ENCODE assay signal across 18 cellular contexts in the genomic region with DNA sequence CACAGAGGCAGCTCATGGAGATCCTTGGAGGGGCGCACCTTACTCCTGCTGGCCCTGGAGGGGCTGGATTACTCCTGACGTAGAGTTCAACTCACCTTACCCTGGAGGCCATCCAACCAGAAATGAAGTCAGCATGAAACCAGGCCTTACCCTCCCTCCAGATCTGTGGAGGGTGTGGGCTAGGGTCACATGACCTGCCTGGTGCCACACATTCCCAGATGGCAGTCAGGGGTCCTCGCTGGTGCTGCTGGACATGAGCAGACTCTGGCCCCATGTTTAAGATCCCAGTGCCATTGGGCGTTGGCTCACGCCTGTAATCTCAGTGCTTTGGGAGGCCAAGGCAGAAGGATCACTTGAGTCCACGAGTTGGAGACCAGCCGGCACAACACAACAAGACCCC.
"Had no signal": no experiment of that assay in that cellular context is flagged by ENCODE, and none has a peak within 500 bp of the region (broad histone marks: within the 10 kb centered on the region; RNA-seq: fewer than 3 reads in every experiment).

No MANE protein-coding gene starts in this region.

- H3K9me3 Mint-ChIP-seq: activated naive CD8-positive, alpha-beta T cell treated with anti-CD3 and anti-CD28 coated beads for 36 hours; natural killer cell treated with Interleukin-12 subunit alpha and Interleukin-12 subunit beta and Interleukin-15 and Interleukin-18, amount 100 ng/mL, for 72 hours had no signal

- ATAC-seq: activated CD4-positive, alpha-beta T cell treated with anti-CD3 and anti-CD28 coated beads for 36 hours; lower lobe of right lung; natural killer cell treated with Interleukin-12 subunit alpha and Interleukin-12 subunit beta and Interleukin-15 and Interleukin-18, amount 100 ng/mL, for 72 hours; stimulated activated naive CD8-positive, alpha-beta T cell treated with anti-CD3 and anti-CD28 coated beads, Interleukin-15, Interleukin-2, amounts not matched to agents 100 U/mL and 50 U/mL, for 24 hours had no signal

- H3K27me3 Mint-ChIP-seq: activated CD4-positive, alpha-beta T cell treated with anti-CD3 and anti-CD28 coated beads for 36 hours; activated naive CD8-positive, alpha-beta T cell treated with anti-CD3 and anti-CD28 coated beads for 36 hours; natural killer cell treated with Interleukin-12 subunit alpha and Interleukin-12 subunit beta and Interleukin-15 and Interleukin-18, amount 100 ng/mL, for 72 hours had no signal

- FAIRE-seq: frontal cortex, keratinocyte had no signal

- H3K36me3 Mint-ChIP-seq: natural killer cell treated with Interleukin-12 subunit alpha and Interleukin-12 subunit beta and Interleukin-15 and Interleukin-18, amount 100 ng/mL, for 72 hours had no signal

- H3K27ac Mint-ChIP-seq: activated CD4-positive, alpha-beta T cell treated with anti-CD3 and anti-CD28 coated beads for 36 hours; activated naive CD8-positive, alpha-beta T cell treated with anti-CD3 and anti-CD28 coated beads for 36 hours; natural killer cell treated with Interleukin-12 subunit alpha and Interleukin-12 subunit beta and Interleukin-15 and Interleukin-18, amount 100 ng/mL, for 72 hours had no signal

- H3K4me3 Mint-ChIP-seq: activated CD4-positive, alpha-beta T cell treated with anti-CD3 and anti-CD28 coated beads for 36 hours; activated naive CD8-positive, alpha-beta T cell treated with anti-CD3 and anti-CD28 coated beads for 36 hours; natural killer cell treated with Interleukin-12 subunit alpha and Interleukin-12 subunit beta and Interleukin-15 and Interleukin-18, amount 100 ng/mL, for 72 hours had no signal

- H3K36me3 ChIP-seq: cardiac muscle cell, lower lobe of right lung, transverse colon, uterus had no signal

- H3K27ac ChIP-seq: cardiac muscle cell, lower lobe of right lung, transverse colon, uterus had no signal

- H3K27me3 ChIP-seq: cardiac muscle cell, transverse colon, uterus had no signal

- H3K9me3 ChIP-seq: lower lobe of right lung, transverse colon, uterus had no signal

- DNase-seq: activated CD4-positive, alpha-beta T cell treated with anti-CD3 and anti-CD28 coated beads for 36 hours; activated CD4-positive, alpha-beta T cell treated with anti-CD3 and anti-CD28 coated beads, Interleukin-2, amount 50 U/mL, for 48 hours; activated naive CD8-positive, alpha-beta T cell treated with anti-CD3 and anti-CD28 coated beads for 36 hours; amniotic stem cell; dermis blood vessel endothelial cell; hypothalamus; lower lobe of right lung; occipital lobe; stimulated activated CD4-positive, alpha-beta T cell treated with anti-CD3 and anti-CD28 coated beads, Interleukin-12 subunit alpha, Interleukin-12 subunit beta, amount 100 ng/mL, for 4 hours; stimulated activated CD4-positive, alpha-beta T cell treated with anti-CD3 and anti-CD28 coated beads, Interleukin-1b, Interleukin-23, amount 100 ng/mL, for 48 hours; stimulated activated naive CD8-positive, alpha-beta T cell treated with anti-CD3 and anti-CD28 coated beads, Interleukin-15, Interleukin-2, amounts not matched to agents 100 U/mL and 50 U/mL, for 24 hours; T-helper 2 cell; transverse colon; uterus had no signal

- H3K4me3 ChIP-seq: cardiac muscle cell, lower lobe of right lung, transverse colon, uterus had no signal
